In the genomic region with DNA sequence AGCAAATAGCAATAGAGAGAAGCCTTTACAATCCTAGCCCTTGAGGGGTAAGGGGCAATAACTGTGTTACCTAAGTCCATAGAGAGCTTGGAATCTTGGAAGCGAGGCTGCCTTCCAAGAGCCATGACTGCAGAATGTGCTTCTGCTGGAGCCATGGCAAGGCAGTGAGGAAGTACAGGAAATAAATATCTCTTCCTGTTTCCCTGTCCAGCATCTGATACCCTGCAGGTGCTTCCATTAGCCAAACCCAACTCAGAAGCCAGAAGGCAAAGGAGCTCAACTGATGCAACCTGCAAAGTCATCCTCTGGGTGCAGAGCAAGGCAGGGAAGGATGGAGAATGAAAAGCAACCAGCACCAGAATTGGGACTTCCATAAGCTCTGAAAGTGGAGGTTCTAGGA, we compare ENCODE assay signal across 17 cellular contexts. TPM values are rescaled to one million over a fixed set of nuclear protein-coding genes. Genes with fewer than 3 reads are reported as not detected.
DNase-seq lines count a peak whose midpoint lies in the region; ATAC-seq and TF ChIP-seq lines count a peak whose summit lies in the region.
"Had no signal": no experiment of that assay in that cellular context is flagged by ENCODE, and none has a peak within 500 bp of the region (broad histone marks: within the 10 kb centered on the region; RNA-seq: fewer than 3 reads in every experiment).

No MANE protein-coding gene starts in this region.

- no peak overlapping the region for H3K18ac ChIP-seq in trophoblast cell (ENCODE audit: low read length)

- no peak overlapping the region for H2AFZ ChIP-seq in trophoblast cell (ENCODE audit: insufficient read depth, low read length, poor library complexity)

- H3K79me2 ChIP-seq in trophoblast cell (ENCODE audit: control insufficient read depth, insufficient read depth, low read length, poor library complexity) = no peaks in the 10 kb centered on the region

- H3K4ac ChIP-seq in trophoblast cell (ENCODE audit: low read depth, low read length) = no peak overlapping the region

- H3K36me3 ChIP-seq in trophoblast cell (ENCODE audit: control insufficient read depth in 1 of 2, insufficient read depth in 2 of 2, low read length in 2 of 2) = no peaks in the 10 kb centered on the region
- H3K36me3 ChIP-seq: HAP-1 had no signal

- H3K27ac Mint-ChIP-seq in stimulated activated naive B cell treated with anti-CD40 and anti-IgM and Interleukin-4, amounts not matched to agents 10 μg/mL and 1 μg/mL and 100 μg/mL, for 72 hours = no peak overlapping the region
- H3K27ac Mint-ChIP-seq: CD4-positive, CD25-positive, alpha-beta regulatory T cell had no signal

- H3K27me3 ChIP-seq in trophoblast cell (ENCODE audit: insufficient read depth, low read length) = no peaks in the 10 kb centered on the region

- no peak overlapping the region for H2BK120ac ChIP-seq in trophoblast cell (ENCODE audit: insufficient read depth, low read length, poor library complexity)

- no peaks in the 10 kb centered on the region for H3K4me1 ChIP-seq in trophoblast cell (ENCODE audit: control insufficient read depth in 1 of 2, insufficient read depth in 2 of 2, low read length in 2 of 2)
- H3K4me1 ChIP-seq: A549, Caco-2, HAP-1 had no signal

- DNase-seq in DMS53 (lab: John Stamatoyannopoulos, UW) (peak; percentile 41), DMS53 treated with DMSO at 0.1 percent for 48 hours (lab: John Stamatoyannopoulos, UW; ENCODE audit: unreplicated experiment) (no peak), trophoblast cell (no peak), ecto neural progenitor cell (ENCODE audit: low spot score) (no peak), pons (ENCODE audit: low spot score) (no peak)
- no peak for DNase-seq in stimulated activated naive B cell treated with anti-CD40 and anti-IgM and Interleukin-4, amounts not matched to agents 10 μg/mL and 1 μg/mL and 100 μg/mL, for 72 hours
- DNase-seq: AML-193; Caco-2; CD4-positive, CD25-positive, alpha-beta regulatory T cell; DMS79 treated with DMSO at 0.1 percent for 48 hours; EL; KG1 had no signal

- H3K14ac ChIP-seq in trophoblast cell (ENCODE audit: low read length) = no peak overlapping the region

- peaks cover 4 to 6% of the 10 kb centered on the region in 2 donors for H3K27me3 Mint-ChIP-seq in stimulated activated naive B cell treated with anti-CD40 and anti-IgM and Interleukin-4, amounts not matched to agents 10 μg/mL and 1 μg/mL and 100 μg/mL, for 72 hours

- no peaks in the 10 kb centered on the region for H3K79me1 ChIP-seq in trophoblast cell (ENCODE audit: low read length)

- peak overlapping the region; percentile 97 for H3K23ac ChIP-seq in trophoblast cell (ENCODE audit: low read length)

- no peaks in the 10 kb centered on the region for H3K9me3 Mint-ChIP-seq in stimulated activated naive B cell treated with anti-CD40 and anti-IgM and Interleukin-4, amounts not matched to agents 10 μg/mL and 1 μg/mL and 100 μg/mL, for 72 hours

- H3K36me3 Mint-ChIP-seq in stimulated activated naive B cell treated with anti-CD40 and anti-IgM and Interleukin-4, amounts not matched to agents 10 μg/mL and 1 μg/mL and 100 μg/mL, for 72 hours = no peaks in the 10 kb centered on the region
- H3K36me3 Mint-ChIP-seq: CD4-positive, CD25-positive, alpha-beta regulatory T cell had no signal

- H3K4me3 ChIP-seq in trophoblast cell (ENCODE audit: low read depth, low read length) = no peak overlapping the region
- H3K4me3 ChIP-seq: A549, GM12878, HAP-1 had no signal

- no peaks in the 10 kb centered on the region for H3K4me1 Mint-ChIP-seq in stimulated activated naive B cell treated with anti-CD40 and anti-IgM and Interleukin-4, amounts not matched to agents 10 μg/mL and 1 μg/mL and 100 μg/mL, for 72 hours
- H3K4me1 Mint-ChIP-seq: CD4-positive, CD25-positive, alpha-beta regulatory T cell had no signal

- no peak overlapping the region for H2BK5ac ChIP-seq in trophoblast cell (ENCODE audit: low read depth, low read length, poor library complexity)

- no peak overlapping the region for H3K4me3 Mint-ChIP-seq in stimulated activated naive B cell treated with anti-CD40 and anti-IgM and Interleukin-4, amounts not matched to agents 10 μg/mL and 1 μg/mL and 100 μg/mL, for 72 hours
- H3K4me3 Mint-ChIP-seq: CD4-positive, CD25-positive, alpha-beta regulatory T cell had no signal

- H3K4me2 ChIP-seq in trophoblast cell (ENCODE audit: low read length) = no peak overlapping the region
- H3K4me2 ChIP-seq: A549 had no signal

- H3K9ac ChIP-seq in trophoblast cell (ENCODE audit: low read length) = no peak overlapping the region

- no peak overlapping the region for H4K91ac ChIP-seq in trophoblast cell (ENCODE audit: low read depth, low read length)

- ATAC-seq in stimulated activated naive B cell treated with anti-CD40 and anti-IgM and Interleukin-4, amounts not matched to agents 10 μg/mL and 1 μg/mL and 100 μg/mL, for 72 hours (replicated peaks) = no peak
- ATAC-seq: A549, GM12878 had no signal

- H3K9me3 ChIP-seq in trophoblast cell (ENCODE audit: insufficient read depth, low read depth, low read length) = peaks cover 1% of the 10 kb centered on the region
- H3K9me3 ChIP-seq: A549, Caco-2, HAP-1 had no signal

- H2BK12ac ChIP-seq in trophoblast cell (ENCODE audit: low read length) = no peak overlapping the region

- H3K27ac ChIP-seq in VCaP = peak overlapping the region; percentile 84
- no peak overlapping the region for H3K27ac ChIP-seq in trophoblast cell (ENCODE audit: low read depth, low read length)
- H3K27ac ChIP-seq: 22Rv1, A549 had no signal

- WGBS in trophoblast cell (ENCODE audit: extremely low coverage, insufficient coverage, insufficient read length) = no CpG with 5 or more reads among the region's 1 CpG

- no peak overlapping the region for H2AK5ac ChIP-seq in trophoblast cell (ENCODE audit: low read length)

- TF ChIP-seq CTCF in VCaP (conservative IDR thresholded peaks at IDR 0.05) = no peak

- no peak overlapping the region for H4K8ac ChIP-seq in trophoblast cell (ENCODE audit: low read depth, low read length)

- no peak overlapping the region for H4K12ac ChIP-seq in trophoblast cell (ENCODE audit: low read depth, low read length)

RNA-seq across cellular contexts. Expression of a gene that starts 41.0 kb away (rescaled TPM):
- 0.55 and 0.58 TPM in 2 replicates for polyA plus RNA-seq in trophoblast cell (2013)
- polyA plus RNA-seq: CD4-positive, CD25-positive, alpha-beta regulatory T cell had no signal
